37 cellular contexts compared by ENCODE assay signal in the genomic region with DNA sequence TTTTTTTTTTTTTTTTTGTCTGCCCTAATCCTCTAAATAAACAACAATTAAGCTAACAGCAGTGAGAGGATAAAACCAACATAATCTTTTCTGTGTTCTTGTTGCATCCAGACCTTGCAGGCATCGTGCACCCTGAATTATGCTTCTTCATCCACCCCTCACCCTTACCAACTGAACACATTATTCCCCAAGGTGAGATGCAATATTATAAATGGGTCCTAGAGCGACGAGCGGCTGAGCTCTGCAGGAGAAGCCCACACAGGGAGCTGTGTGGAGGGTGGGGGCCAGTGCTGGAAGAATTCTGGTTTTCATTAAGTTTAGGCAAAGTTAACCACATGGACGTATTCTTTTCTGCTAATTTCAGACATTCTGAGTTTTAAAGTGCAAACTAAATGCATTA.
"Had no signal": no experiment of that assay in that cellular context is flagged by ENCODE, and none has a peak within 500 bp of the region (broad histone marks: within the 10 kb centered on the region; RNA-seq: fewer than 3 reads in every experiment).

No MANE protein-coding gene starts in this region.

- H3K27ac ChIP-seq: adrenal gland, ascending aorta, body of pancreas, brain microvascular endothelial cell, breast epithelium, cardiac muscle cell had no signal

- H3K4me1 Mint-ChIP-seq: activated naive CD4-positive, alpha-beta T cell treated with anti-CD3 and anti-CD28 coated beads, Interleukin-2, amount 10 ng/mL, durations not matched to agents 7 days and 5 days; activated naive CD4-positive, alpha-beta T cell treated with anti-CD3 and anti-CD28 coated beads, Interleukin-2, amount 50 U/mL, for 24 hours; activated naive CD8-positive, alpha-beta T cell treated with anti-CD3 and anti-CD28 coated beads for 36 hours; activated naive CD8-positive, alpha-beta T cell treated with anti-CD3 and anti-CD28 coated beads, Interleukin-2, amount 10 ng/mL, durations not matched to agents 7 days and 5 days; activated naive CD8-positive, alpha-beta T cell treated with anti-CD3 and anti-CD28 coated beads, Interleukin-2, amount 50 U/mL, for 24 hours; activated T-helper 17 cell treated with anti-CD3 and anti-CD28 coated beads, Interleukin-2, amount 50 U/mL, for 72 hours; brain; central memory CD8-positive, alpha-beta T cell had no signal

- H3K36me3 ChIP-seq: adrenal gland, ascending aorta, brain microvascular endothelial cell, breast epithelium, cardiac muscle cell had no signal

- DNase-seq: activated effector memory CD4-positive, alpha-beta T cell treated with anti-CD3 and anti-CD28 coated beads, Interleukin-2, amount 50 U/mL, for 16 hours; activated effector memory CD4-positive, alpha-beta T cell treated with Interleukin-2 at 50 U/mL for 16 hours; activated gamma-delta T cell; activated gamma-delta T cell treated with Interleukin-2 at 50 U/mL for 16 hours; activated naive CD4-positive, alpha-beta T cell; activated naive CD4-positive, alpha-beta T cell treated with anti-CD3 and anti-CD28 coated beads for 36 hours; activated naive CD4-positive, alpha-beta T cell treated with anti-CD3 and anti-CD28 coated beads, Interleukin-2, amount 10 ng/mL, durations not matched to agents 7 days and 5 days; activated naive CD4-positive, alpha-beta T cell treated with anti-CD3 and anti-CD28 coated beads, Interleukin-2, amount 50 U/mL, for 16 hours; activated naive CD4-positive, alpha-beta T cell treated with Interleukin-2 at 50 U/mL for 16 hours; activated naive CD8-positive, alpha-beta T cell treated with anti-CD3 and anti-CD28 coated beads for 36 hours; activated naive CD8-positive, alpha-beta T cell treated with anti-CD3 and anti-CD28 coated beads, Interleukin-2, amount 10 ng/mL, durations not matched to agents 7 days and 5 days; activated naive CD8-positive, alpha-beta T cell treated with anti-CD3 and anti-CD28 coated beads, Interleukin-2, amount 50 U/mL, for 24 hours; activated T-cell treated with anti-CD3 and anti-CD28 coated beads, Interleukin-2, amount 50 U/mL, for 24 hours; activated T-cell treated with anti-CD3 and anti-CD28 coated beads, Interleukin-2, amount 50 U/mL, for 4 hours; activated T-cell treated with anti-CD3 and anti-CD28 coated beads, Interleukin-2, amount 50 U/mL, for 48 hours; activated T-cell treated with anti-CD3 and anti-CD28 coated beads, Interleukin-2, amount 50 U/mL, for 72 hours; adrenal gland; amniotic stem cell; amygdala; anterior cingulate cortex; aorta; body of pancreas; brain microvascular endothelial cell; caudate nucleus; central memory CD4-positive, alpha-beta T cell; cerebellar nuclear complex had no signal

- H3K27me3 Mint-ChIP-seq: activated naive CD8-positive, alpha-beta T cell; activated naive CD8-positive, alpha-beta T cell treated with anti-CD3 and anti-CD28 coated beads for 36 hours; activated naive CD8-positive, alpha-beta T cell treated with anti-CD3 and anti-CD28 coated beads, Interleukin-2, amount 10 ng/mL, durations not matched to agents 7 days and 5 days; activated T-cell treated with anti-CD3 and anti-CD28 coated beads, Interleukin-2, amount 50 U/mL, for 24 hours had no signal

- H3K9me3 ChIP-seq: adrenal gland, ascending aorta, body of pancreas had no signal

- H3K4me3 Mint-ChIP-seq: activated naive CD4-positive, alpha-beta T cell treated with anti-CD3 and anti-CD28 coated beads for 36 hours; activated naive CD4-positive, alpha-beta T cell treated with anti-CD3 and anti-CD28 coated beads, Interleukin-2, amount 10 ng/mL, durations not matched to agents 7 days and 5 days; activated naive CD4-positive, alpha-beta T cell treated with anti-CD3 and anti-CD28 coated beads, Interleukin-2, amount 50 U/mL, for 24 hours; activated naive CD8-positive, alpha-beta T cell; activated naive CD8-positive, alpha-beta T cell treated with anti-CD3 and anti-CD28 coated beads for 36 hours; activated naive CD8-positive, alpha-beta T cell treated with anti-CD3 and anti-CD28 coated beads, Interleukin-2, amount 10 ng/mL, durations not matched to agents 7 days and 5 days; activated naive CD8-positive, alpha-beta T cell treated with anti-CD3 and anti-CD28 coated beads, Interleukin-2, amount 50 U/mL, for 24 hours; activated T-cell treated with anti-CD3 and anti-CD28 coated beads, Interleukin-2, amount 50 U/mL, for 24 hours; activated T-cell treated with anti-CD3 and anti-CD28 coated beads, Interleukin-2, amount 50 U/mL, for 4 hours; activated T-cell treated with anti-CD3 and anti-CD28 coated beads, Interleukin-2, amount 50 U/mL, for 72 hours; activated T-helper 1 cell treated with anti-CD3 and anti-CD28 coated beads, Interleukin-12 subunit alpha, Interleukin-12 subunit beta, Interleukin-2, Interleukin-4 antibody, amounts not matched to agents 30 ng/mL and 10 ng/mL and 1 ng/mL, durations not matched to agents 14 hours and 24 hours and 36 hours; activated T-helper 17 cell treated with anti-CD3 and anti-CD28 coated beads, Interleukin-2, amount 50 U/mL, for 72 hours; brain; central memory CD8-positive, alpha-beta T cell had no signal

- H3K4me1 ChIP-seq: adrenal gland, ascending aorta, body of pancreas, breast epithelium had no signal

- H3K4me3 ChIP-seq: adrenal gland, ascending aorta, body of pancreas, breast epithelium, cardiac muscle cell had no signal

- H3K27ac Mint-ChIP-seq: activated naive CD4-positive, alpha-beta T cell treated with anti-CD3 and anti-CD28 coated beads for 36 hours; activated naive CD4-positive, alpha-beta T cell treated with anti-CD3 and anti-CD28 coated beads, Interleukin-2, amount 10 ng/mL, durations not matched to agents 7 days and 5 days; activated naive CD4-positive, alpha-beta T cell treated with anti-CD3 and anti-CD28 coated beads, Interleukin-2, amount 50 U/mL, for 24 hours; activated naive CD4-positive, alpha-beta T cell treated with anti-CD3 and anti-CD28 coated beads, Interleukin-2, amount 50 U/mL, for 72 hours; activated naive CD8-positive, alpha-beta T cell; activated naive CD8-positive, alpha-beta T cell treated with anti-CD3 and anti-CD28 coated beads for 36 hours; activated naive CD8-positive, alpha-beta T cell treated with anti-CD3 and anti-CD28 coated beads, Interleukin-2, amount 10 ng/mL, durations not matched to agents 7 days and 5 days; activated naive CD8-positive, alpha-beta T cell treated with anti-CD3 and anti-CD28 coated beads, Interleukin-2, amount 50 U/mL, for 24 hours; activated T-cell treated with anti-CD3 and anti-CD28 coated beads, Interleukin-2, amount 50 U/mL, for 24 hours; activated T-cell treated with anti-CD3 and anti-CD28 coated beads, Interleukin-2, amount 50 U/mL, for 72 hours; activated T-helper 1 cell treated with anti-CD3 and anti-CD28 coated beads, Interleukin-12 subunit alpha, Interleukin-12 subunit beta, Interleukin-2, Interleukin-4 antibody, amounts not matched to agents 30 ng/mL and 10 ng/mL and 1 ng/mL, durations not matched to agents 14 hours and 24 hours and 36 hours; activated T-helper 17 cell treated with anti-CD3 and anti-CD28 coated beads, Interleukin-2, amount 50 U/mL, for 72 hours; activated T-helper 2 cell treated with anti-CD3 and anti-CD28 coated beads, Interferon-gamma antibody, Interleukin-2, Interleukin-4, amounts not matched to agents 10 μg/mL and 5 μg/mL and 100 μg/mL, durations not matched to agents 14 hours and 24 hours and 36 hours; brain had no signal

- H3K9me3 Mint-ChIP-seq: activated naive CD4-positive, alpha-beta T cell treated with anti-CD3 and anti-CD28 coated beads for 36 hours; activated naive CD4-positive, alpha-beta T cell treated with anti-CD3 and anti-CD28 coated beads, Interleukin-2, amount 10 ng/mL, durations not matched to agents 7 days and 5 days; activated naive CD4-positive, alpha-beta T cell treated with anti-CD3 and anti-CD28 coated beads, Interleukin-2, amount 50 U/mL, for 24 hours; activated naive CD4-positive, alpha-beta T cell treated with anti-CD3 and anti-CD28 coated beads, Interleukin-2, amount 50 U/mL, for 72 hours; activated naive CD8-positive, alpha-beta T cell treated with anti-CD3 and anti-CD28 coated beads for 36 hours; activated naive CD8-positive, alpha-beta T cell treated with anti-CD3 and anti-CD28 coated beads, Interleukin-2, amount 10 ng/mL, durations not matched to agents 7 days and 5 days; activated naive CD8-positive, alpha-beta T cell treated with anti-CD3 and anti-CD28 coated beads, Interleukin-2, amount 50 U/mL, for 24 hours; activated T-cell treated with anti-CD3 and anti-CD28 coated beads, Interleukin-2, amount 50 U/mL, for 24 hours; activated T-cell treated with anti-CD3 and anti-CD28 coated beads, Interleukin-2, amount 50 U/mL, for 4 hours; activated T-cell treated with anti-CD3 and anti-CD28 coated beads, Interleukin-2, amount 50 U/mL, for 72 hours; activated T-helper 1 cell treated with anti-CD3 and anti-CD28 coated beads, Interleukin-12 subunit alpha, Interleukin-12 subunit beta, Interleukin-2, Interleukin-4 antibody, amounts not matched to agents 30 ng/mL and 10 ng/mL and 1 ng/mL, durations not matched to agents 14 hours and 24 hours and 36 hours; activated T-helper 17 cell treated with anti-CD3 and anti-CD28 coated beads, Interleukin-2, amount 50 U/mL, for 72 hours; activated T-helper 2 cell treated with anti-CD3 and anti-CD28 coated beads, Interferon-gamma antibody, Interleukin-2, Interleukin-4, amounts not matched to agents 10 μg/mL and 5 μg/mL and 100 μg/mL, durations not matched to agents 14 hours and 24 hours and 36 hours; brain; central memory CD8-positive, alpha-beta T cell had no signal

- H3K27me3 ChIP-seq: adrenal gland, ascending aorta, body of pancreas, brain microvascular endothelial cell, breast epithelium, cardiac muscle cell had no signal

- H3K36me3 Mint-ChIP-seq: activated naive CD4-positive, alpha-beta T cell treated with anti-CD3 and anti-CD28 coated beads, Interleukin-2, amount 10 ng/mL, durations not matched to agents 7 days and 5 days; activated naive CD4-positive, alpha-beta T cell treated with anti-CD3 and anti-CD28 coated beads, Interleukin-2, amount 50 U/mL, for 24 hours; activated naive CD4-positive, alpha-beta T cell treated with anti-CD3 and anti-CD28 coated beads, Interleukin-2, amount 50 U/mL, for 72 hours; activated naive CD8-positive, alpha-beta T cell; activated naive CD8-positive, alpha-beta T cell treated with anti-CD3 and anti-CD28 coated beads, Interleukin-2, amount 10 ng/mL, durations not matched to agents 7 days and 5 days; brain had no signal
